ENCODE assay signal across 10 cellular contexts in genomic region chr10:98407744-98408241, GRCh38.
"Had no signal": no experiment of that assay in that cellular context is flagged by ENCODE, and none has a peak within 500 bp of the region (broad histone marks: within the 10 kb centered on the region; RNA-seq: fewer than 3 reads in every experiment).

No MANE protein-coding gene starts in this region.

- H3K4me3 ChIP-seq: GM23248 had no signal

- H3K27ac ChIP-seq: GM23248, HL-60 had no signal

- H3K4me3 Mint-ChIP-seq: H9, HFFc6, IgD-negative memory B cell had no signal

- H3K27ac Mint-ChIP-seq: H9, HFFc6 had no signal

- H3K9ac ChIP-seq: GM23248 had no signal

- H2AFZ ChIP-seq: GM23248 had no signal

- ATAC-seq: HepG2 had no signal

- DNase-seq: GM23248, GOT3, H9, HCEC 1CT, HFFc6, KBM-7 had no signal

- FAIRE-seq: H54, HepG2 had no signal
